ENCODE assay signal across 40 cellular contexts in genomic region chr2:111999809-112000208, GRCh38.
"Had no signal": no experiment of that assay in that cellular context is flagged by ENCODE, and none has a peak within 500 bp of the region (broad histone marks: within the 10 kb centered on the region; RNA-seq: fewer than 3 reads in every experiment).

No MANE protein-coding gene starts in this region.

- H3K36me3 ChIP-seq: brain microvascular endothelial cell, breast epithelium had no signal

- H3K27ac Mint-ChIP-seq: activated naive CD4-positive, alpha-beta T cell treated with anti-CD3 and anti-CD28 coated beads for 36 hours; activated naive CD4-positive, alpha-beta T cell treated with anti-CD3 and anti-CD28 coated beads, Interleukin-2, amount 10 ng/mL, durations not matched to agents 7 days and 5 days; activated naive CD4-positive, alpha-beta T cell treated with anti-CD3 and anti-CD28 coated beads, Interleukin-2, amount 50 U/mL, for 24 hours; activated naive CD4-positive, alpha-beta T cell treated with anti-CD3 and anti-CD28 coated beads, Interleukin-2, amount 50 U/mL, for 72 hours; activated naive CD8-positive, alpha-beta T cell; activated naive CD8-positive, alpha-beta T cell treated with anti-CD3 and anti-CD28 coated beads for 36 hours; activated naive CD8-positive, alpha-beta T cell treated with anti-CD3 and anti-CD28 coated beads, Interleukin-2, amount 10 ng/mL, durations not matched to agents 7 days and 5 days; activated naive CD8-positive, alpha-beta T cell treated with anti-CD3 and anti-CD28 coated beads, Interleukin-2, amount 50 U/mL, for 24 hours; activated T-cell treated with anti-CD3 and anti-CD28 coated beads, Interleukin-2, amount 50 U/mL, for 24 hours; activated T-cell treated with anti-CD3 and anti-CD28 coated beads, Interleukin-2, amount 50 U/mL, for 72 hours; activated T-helper 1 cell treated with anti-CD3 and anti-CD28 coated beads, Interleukin-12 subunit alpha, Interleukin-12 subunit beta, Interleukin-2, Interleukin-4 antibody, amounts not matched to agents 30 ng/mL and 10 ng/mL and 1 ng/mL, durations not matched to agents 14 hours and 24 hours and 36 hours; activated T-helper 17 cell treated with anti-CD3 and anti-CD28 coated beads, Interleukin-2, amount 50 U/mL, for 72 hours; activated T-helper 2 cell treated with anti-CD3 and anti-CD28 coated beads, Interferon-gamma antibody, Interleukin-2, Interleukin-4, amounts not matched to agents 10 μg/mL and 5 μg/mL and 100 μg/mL, durations not matched to agents 14 hours and 24 hours and 36 hours; brain had no signal

- H3K9me3 Mint-ChIP-seq: activated naive CD4-positive, alpha-beta T cell treated with anti-CD3 and anti-CD28 coated beads for 36 hours; activated naive CD4-positive, alpha-beta T cell treated with anti-CD3 and anti-CD28 coated beads, Interleukin-2, amount 10 ng/mL, durations not matched to agents 7 days and 5 days; activated naive CD4-positive, alpha-beta T cell treated with anti-CD3 and anti-CD28 coated beads, Interleukin-2, amount 50 U/mL, for 24 hours; activated naive CD8-positive, alpha-beta T cell treated with anti-CD3 and anti-CD28 coated beads for 36 hours; activated naive CD8-positive, alpha-beta T cell treated with anti-CD3 and anti-CD28 coated beads, Interleukin-2, amount 50 U/mL, for 24 hours; activated T-cell treated with anti-CD3 and anti-CD28 coated beads, Interleukin-2, amount 50 U/mL, for 24 hours; activated T-cell treated with anti-CD3 and anti-CD28 coated beads, Interleukin-2, amount 50 U/mL, for 4 hours; activated T-helper 1 cell treated with anti-CD3 and anti-CD28 coated beads, Interleukin-12 subunit alpha, Interleukin-12 subunit beta, Interleukin-2, Interleukin-4 antibody, amounts not matched to agents 30 ng/mL and 10 ng/mL and 1 ng/mL, durations not matched to agents 14 hours and 24 hours and 36 hours; activated T-helper 2 cell treated with anti-CD3 and anti-CD28 coated beads, Interferon-gamma antibody, Interleukin-2, Interleukin-4, amounts not matched to agents 10 μg/mL and 5 μg/mL and 100 μg/mL, durations not matched to agents 14 hours and 24 hours and 36 hours; brain; central memory CD8-positive, alpha-beta T cell had no signal

- FAIRE-seq: astrocyte, bronchial epithelial cell had no signal

- H3K27me3 ChIP-seq: adrenal gland, ascending aorta, body of pancreas, brain microvascular endothelial cell, breast epithelium, cardiac muscle cell had no signal

- ATAC-seq: activated naive CD4-positive, alpha-beta T cell treated with anti-CD3 and anti-CD28 coated beads, Interleukin-2, amount 50 U/mL, for 72 hours; activated naive CD8-positive, alpha-beta T cell treated with anti-CD3 and anti-CD28 coated beads, Interleukin-2, amount 50 U/mL, for 24 hours; activated T-cell treated with anti-CD3 and anti-CD28 coated beads, Interleukin-2, amount 50 U/mL, for 4 hours; activated T-cell treated with anti-CD3 and anti-CD28 coated beads, Interleukin-2, amount 50 U/mL, for 72 hours; activated T-helper 17 cell treated with anti-CD3 and anti-CD28 coated beads, Interleukin-2, amount 50 U/mL, for 72 hours; body of pancreas had no signal

- H3K4me1 ChIP-seq: ascending aorta, body of pancreas, breast epithelium had no signal

- H3K36me3 Mint-ChIP-seq: activated naive CD4-positive, alpha-beta T cell treated with anti-CD3 and anti-CD28 coated beads, Interleukin-2, amount 10 ng/mL, durations not matched to agents 7 days and 5 days; activated naive CD4-positive, alpha-beta T cell treated with anti-CD3 and anti-CD28 coated beads, Interleukin-2, amount 50 U/mL, for 24 hours; activated naive CD4-positive, alpha-beta T cell treated with anti-CD3 and anti-CD28 coated beads, Interleukin-2, amount 50 U/mL, for 72 hours; activated naive CD8-positive, alpha-beta T cell; activated naive CD8-positive, alpha-beta T cell treated with anti-CD3 and anti-CD28 coated beads for 36 hours; activated naive CD8-positive, alpha-beta T cell treated with anti-CD3 and anti-CD28 coated beads, Interleukin-2, amount 10 ng/mL, durations not matched to agents 7 days and 5 days had no signal

- H3K4me1 Mint-ChIP-seq: activated T-helper 17 cell treated with anti-CD3 and anti-CD28 coated beads, Interleukin-2, amount 50 U/mL, for 72 hours; brain had no signal

- H3K4me3 Mint-ChIP-seq: activated naive CD4-positive, alpha-beta T cell treated with anti-CD3 and anti-CD28 coated beads for 36 hours; activated naive CD4-positive, alpha-beta T cell treated with anti-CD3 and anti-CD28 coated beads, Interleukin-2, amount 10 ng/mL, durations not matched to agents 7 days and 5 days; activated naive CD4-positive, alpha-beta T cell treated with anti-CD3 and anti-CD28 coated beads, Interleukin-2, amount 50 U/mL, for 24 hours; activated naive CD8-positive, alpha-beta T cell; activated naive CD8-positive, alpha-beta T cell treated with anti-CD3 and anti-CD28 coated beads for 36 hours; activated naive CD8-positive, alpha-beta T cell treated with anti-CD3 and anti-CD28 coated beads, Interleukin-2, amount 10 ng/mL, durations not matched to agents 7 days and 5 days; activated naive CD8-positive, alpha-beta T cell treated with anti-CD3 and anti-CD28 coated beads, Interleukin-2, amount 50 U/mL, for 24 hours; activated T-cell treated with anti-CD3 and anti-CD28 coated beads, Interleukin-2, amount 50 U/mL, for 24 hours; activated T-cell treated with anti-CD3 and anti-CD28 coated beads, Interleukin-2, amount 50 U/mL, for 4 hours; activated T-cell treated with anti-CD3 and anti-CD28 coated beads, Interleukin-2, amount 50 U/mL, for 72 hours; activated T-helper 1 cell treated with anti-CD3 and anti-CD28 coated beads, Interleukin-12 subunit alpha, Interleukin-12 subunit beta, Interleukin-2, Interleukin-4 antibody, amounts not matched to agents 30 ng/mL and 10 ng/mL and 1 ng/mL, durations not matched to agents 14 hours and 24 hours and 36 hours; activated T-helper 17 cell treated with anti-CD3 and anti-CD28 coated beads, Interleukin-2, amount 50 U/mL, for 72 hours; brain; central memory CD8-positive, alpha-beta T cell had no signal

- H3K9me3 ChIP-seq: adrenal gland, ascending aorta, body of pancreas, breast epithelium had no signal

- H3K27ac ChIP-seq: adrenal gland, ascending aorta, body of pancreas, brain microvascular endothelial cell, breast epithelium, cardiac muscle cell had no signal

- H3K4me3 ChIP-seq: adrenal gland, ascending aorta, body of pancreas, breast epithelium, cardiac muscle cell had no signal

- DNase-seq: activated effector memory CD4-positive, alpha-beta T cell treated with anti-CD3 and anti-CD28 coated beads, Interleukin-2, amount 50 U/mL, for 16 hours; activated effector memory CD4-positive, alpha-beta T cell treated with Interleukin-2 at 50 U/mL for 16 hours; activated gamma-delta T cell; activated gamma-delta T cell treated with Interleukin-2 at 50 U/mL for 16 hours; activated naive CD4-positive, alpha-beta T cell; activated naive CD4-positive, alpha-beta T cell treated with anti-CD3 and anti-CD28 coated beads for 36 hours; activated naive CD4-positive, alpha-beta T cell treated with anti-CD3 and anti-CD28 coated beads, Interleukin-2, amount 10 ng/mL, durations not matched to agents 7 days and 5 days; activated naive CD4-positive, alpha-beta T cell treated with anti-CD3 and anti-CD28 coated beads, Interleukin-2, amount 50 U/mL, for 16 hours; activated naive CD4-positive, alpha-beta T cell treated with Interleukin-2 at 50 U/mL for 16 hours; activated naive CD8-positive, alpha-beta T cell treated with anti-CD3 and anti-CD28 coated beads for 36 hours; activated naive CD8-positive, alpha-beta T cell treated with anti-CD3 and anti-CD28 coated beads, Interleukin-2, amount 10 ng/mL, durations not matched to agents 7 days and 5 days; activated naive CD8-positive, alpha-beta T cell treated with anti-CD3 and anti-CD28 coated beads, Interleukin-2, amount 50 U/mL, for 24 hours; activated T-cell treated with anti-CD3 and anti-CD28 coated beads, Interleukin-2, amount 50 U/mL, for 1 hour; activated T-cell treated with anti-CD3 and anti-CD28 coated beads, Interleukin-2, amount 50 U/mL, for 24 hours; activated T-cell treated with anti-CD3 and anti-CD28 coated beads, Interleukin-2, amount 50 U/mL, for 4 hours; activated T-cell treated with anti-CD3 and anti-CD28 coated beads, Interleukin-2, amount 50 U/mL, for 48 hours; activated T-cell treated with anti-CD3 and anti-CD28 coated beads, Interleukin-2, amount 50 U/mL, for 72 hours; amniotic stem cell; amygdala; anterior cingulate cortex; aorta; body of pancreas; brain microvascular endothelial cell; caudate nucleus; central memory CD4-positive, alpha-beta T cell; cerebellar nuclear complex had no signal

- H3K27me3 Mint-ChIP-seq: activated naive CD4-positive, alpha-beta T cell treated with anti-CD3 and anti-CD28 coated beads, Interleukin-2, amount 10 ng/mL, durations not matched to agents 7 days and 5 days; activated naive CD4-positive, alpha-beta T cell treated with anti-CD3 and anti-CD28 coated beads, Interleukin-2, amount 50 U/mL, for 24 hours; activated naive CD8-positive, alpha-beta T cell; activated naive CD8-positive, alpha-beta T cell treated with anti-CD3 and anti-CD28 coated beads, Interleukin-2, amount 50 U/mL, for 24 hours; activated T-cell treated with anti-CD3 and anti-CD28 coated beads, Interleukin-2, amount 50 U/mL, for 24 hours; activated T-helper 17 cell treated with anti-CD3 and anti-CD28 coated beads, Interleukin-2, amount 50 U/mL, for 72 hours; brain; central memory CD8-positive, alpha-beta T cell had no signal
